ENCODE assay signal across 22 cellular contexts in the genomic region with DNA sequence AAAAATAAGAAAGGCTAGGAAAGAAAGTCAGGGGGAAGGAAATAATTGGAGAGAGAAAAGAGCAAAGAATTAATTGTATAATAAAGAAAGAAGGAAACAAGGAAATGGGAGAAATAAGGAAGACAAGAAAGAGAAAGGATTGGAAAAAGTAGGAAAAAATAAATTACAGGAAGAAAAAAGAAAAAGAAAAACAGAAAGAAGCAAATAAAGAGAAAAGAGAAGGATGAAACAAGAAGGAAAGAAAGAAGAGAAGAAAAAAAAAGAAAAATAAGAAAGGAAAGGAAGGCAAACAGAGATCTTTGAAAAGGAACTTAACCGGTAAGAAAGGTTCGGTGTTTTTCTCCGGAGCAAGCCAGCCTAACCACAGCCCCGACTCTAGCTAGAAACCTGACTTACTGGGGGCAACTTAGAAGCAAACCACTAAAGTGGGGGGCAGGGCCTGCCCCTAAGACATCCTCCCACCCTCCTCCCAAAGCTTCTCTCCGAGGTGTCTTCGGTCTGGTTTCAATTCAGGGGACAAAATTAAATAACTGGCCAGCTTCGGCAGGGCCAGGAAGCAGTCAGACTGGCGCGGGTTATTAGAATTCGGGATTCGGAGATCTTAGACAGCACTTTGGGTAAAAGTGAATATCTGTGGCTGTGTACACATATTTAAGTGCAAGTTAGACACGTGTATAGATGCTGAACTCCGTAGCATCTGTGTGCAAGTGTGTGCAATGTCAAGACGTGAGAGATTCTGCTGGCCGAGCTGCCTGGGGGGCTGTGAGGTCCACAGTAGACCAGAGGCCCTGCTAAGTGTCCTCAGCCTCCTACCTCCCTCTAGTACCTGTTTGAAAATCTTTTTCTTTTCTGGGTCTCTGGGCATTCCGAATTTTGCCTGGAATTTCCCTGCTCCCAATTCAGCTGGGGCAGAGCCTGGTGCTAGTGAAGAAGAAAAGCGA. TPM values are rescaled to one million over a fixed set of nuclear protein-coding genes. Genes with fewer than 3 reads are reported as not detected.
DNase-seq lines count a peak whose midpoint lies in the region; ATAC-seq, FAIRE-seq and TF ChIP-seq lines count a peak whose summit lies in the region.
"Had no signal": no experiment of that assay in that cellular context is flagged by ENCODE, and none has a peak within 500 bp of the region (broad histone marks: within the 10 kb centered on the region; RNA-seq: fewer than 3 reads in every experiment).

No MANE protein-coding gene starts in this region.

- no peaks in the 10 kb centered on the region for H3K79me2 ChIP-seq in astrocyte (ENCODE audit: insufficient read depth, low read length)

- no peaks in the 10 kb centered on the region for H3K9me3 ChIP-seq in astrocyte (ENCODE audit: insufficient read depth, low read depth, low read length)
- no peaks in the 10 kb centered on the region for H3K9me3 ChIP-seq in CD8-positive, alpha-beta memory T cell (ENCODE audit: low read length)
- H3K9me3 ChIP-seq: adrenal gland, SJCRH30 had no signal

- FAIRE-seq in astrocyte (lab: Jason Lieb, UNC), result no peak
- FAIRE-seq: frontal cortex had no signal

- H3K36me3 Mint-ChIP-seq in astrocyte (ENCODE audit: low read depth, unreplicated experiment) (no peaks in the 10 kb centered on the region), naive B cell (peaks cover 0 to 28% of the 10 kb centered on the region in 2 donors)
- no peaks in the 10 kb centered on the region for H3K36me3 Mint-ChIP-seq in CD8-positive, alpha-beta memory T cell

- H3K4me3 Mint-ChIP-seq in astrocyte (ENCODE audit: unreplicated experiment), result no peak overlapping the region
- H3K4me3 Mint-ChIP-seq in naive B cell, result peak overlapping the region in 3 of 8 donors; percentile 34 to 68 (median 65)
- H3K4me3 Mint-ChIP-seq in CD8-positive, alpha-beta memory T cell, result peak overlapping the region in 1 of 7 donors; percentile 48

- H3K27me3 Mint-ChIP-seq in astrocyte (ENCODE audit: low read depth, unreplicated experiment) (peaks cover 87% of the 10 kb centered on the region), naive B cell (peaks cover 72 to 94% (median 80%) of the 10 kb centered on the region in 3 donors)
- peaks cover 89 to 95% of the 10 kb centered on the region in 2 donors for H3K27me3 Mint-ChIP-seq in CD8-positive, alpha-beta memory T cell

- no peaks in the 10 kb centered on the region for H4K20me1 ChIP-seq in astrocyte (ENCODE audit: insufficient read depth, low read length)

- H3K27me3 ChIP-seq in astrocyte (ENCODE audit: insufficient read depth, low read length), result peaks cover 90% of the 10 kb centered on the region
- peaks cover 88% of the 10 kb centered on the region for H3K27me3 ChIP-seq in CD8-positive, alpha-beta memory T cell (ENCODE audit: insufficient read depth, low read length, poor library complexity, severe bottlenecking)

- no peak overlapping the region for H3K4me2 ChIP-seq in astrocyte (ENCODE audit: low read length)

- POLR2A ChIA-PET in AG04449 (lab: Yijun Ruan, JAX), result interaction anchor here (0.9 to 1.5 kb wide), 6 partner anchors 9 to 221 kb away, joined by 4 to 11 read pairs (median 5); no protein-coding TSS in a partner anchor
- POLR2A ChIA-PET in CD8-positive, alpha-beta memory T cell (lab: Charles Lee), result interaction anchor here (1.2 kb wide), 1 partner anchor 9 kb away, joined by 3 read pairs; no protein-coding TSS in a partner anchor

- DNase-seq in AG04449 (ENCODE audit: low read depth, low spot score), result no peak
- peak; percentile 27 for DNase-seq in ELR (ENCODE audit: low read depth)
- DNase-seq in astrocyte (ENCODE audit: low read depth), result no peak
- no peak for DNase-seq in naive B cell
- DNase-seq in superior temporal gyrus (ENCODE audit: extremely low spot score), result no peak
- DNase-seq in CD8-positive, alpha-beta memory T cell, result no peak
- DNase-seq: activated effector memory CD4-positive, alpha-beta T cell treated with anti-CD3 and anti-CD28 coated beads, Interleukin-2, amount 50 U/mL, for 16 hours; adrenal gland; COR-L47; dorsolateral prefrontal cortex; left cardiac atrium; midbrain; NCI-H1436 treated with DMSO at 0.1 percent for 48 hours; NCI-H2171; NCI-H526 treated with DMSO at 0.1 percent for 48 hours; OCI-M1; SJCRH30 had no signal

- TF ChIP-seq CTCF in AG04449 (IDR thresholded peaks at IDR 0.05; ENCODE audit: insufficient read depth, low read length, missing control alignments) (no peak), astrocyte (IDR thresholded peaks at IDR 0.05; ENCODE audit: insufficient read depth, low read depth, low read length) (no peak)

- no peaks in the 10 kb centered on the region for H3K36me3 ChIP-seq in astrocyte (ENCODE audit: insufficient read depth, low read length)
- no peaks in the 10 kb centered on the region for H3K36me3 ChIP-seq in CD8-positive, alpha-beta memory T cell (ENCODE audit: insufficient read depth, low read length)
- H3K36me3 ChIP-seq: adrenal gland, cardiac muscle cell, SJCRH30 had no signal

- ATAC-seq in naive B cell (ENCODE audit: low read depth in 2 of 2) (no peak), HG02970 (IDR thresholded peaks at IDR 0.05; ENCODE audit: low FRiP score, unreplicated experiment) (no peak), HG03342 (IDR thresholded peaks at IDR 0.05; ENCODE audit: unreplicated experiment) (no peak)
- ATAC-seq: left cardiac atrium had no signal

- H2AFZ ChIP-seq in astrocyte (ENCODE audit: low read depth, low read length), result no peak overlapping the region

- peaks cover 11% of the 10 kb centered on the region for H3K9me3 Mint-ChIP-seq in astrocyte (ENCODE audit: unreplicated experiment)
- peaks cover 0 to 29% (median 10%) of the 10 kb centered on the region in 7 donors for H3K9me3 Mint-ChIP-seq in naive B cell
- peaks cover 0 to 16% (median 2%) of the 10 kb centered on the region in 5 donors for H3K9me3 Mint-ChIP-seq in CD8-positive, alpha-beta memory T cell

- H3K4me1 ChIP-seq in astrocyte (ENCODE audit: insufficient read depth, low read length), result no peaks in the 10 kb centered on the region
- peaks cover 10% of the 10 kb centered on the region for H3K4me1 ChIP-seq in CD8-positive, alpha-beta memory T cell (ENCODE audit: insufficient read depth, low read length)

- H3K4me3 ChIP-seq in AG04449 (ENCODE audit: low read depth, low read length) (peak overlapping the region; percentile 62), astrocyte (ENCODE audit: insufficient read depth, low read depth, low read length) (no peak overlapping the region)
- H3K4me3 ChIP-seq in CD8-positive, alpha-beta memory T cell (ENCODE audit: low read length), result no peak overlapping the region
- H3K4me3 ChIP-seq: adrenal gland, cardiac muscle cell, dorsolateral prefrontal cortex, SJCRH30 had no signal

- H3K27ac Mint-ChIP-seq in astrocyte (ENCODE audit: unreplicated experiment) (peak overlapping the region; percentile 43), naive B cell (peak overlapping the region in 4 of 6 donors; percentile 10 to 94 (median 44))
- peak overlapping the region in 2 of 8 donors; percentile 16 to 38 for H3K27ac Mint-ChIP-seq in CD8-positive, alpha-beta memory T cell

- no peak overlapping the region for H3K9ac ChIP-seq in astrocyte (ENCODE audit: low read length)

- H3K4me1 Mint-ChIP-seq in astrocyte (ENCODE audit: low read depth, unreplicated experiment) (no peaks in the 10 kb centered on the region), naive B cell (peaks cover 13 to 25% (median 24%) of the 10 kb centered on the region in 3 donors)
- peaks cover 20 to 33% (median 23%) of the 10 kb centered on the region in 3 donors for H3K4me1 Mint-ChIP-seq in CD8-positive, alpha-beta memory T cell

- no peak overlapping the region for H3K27ac ChIP-seq in astrocyte (ENCODE audit: low read depth, low read length)
- H3K27ac ChIP-seq in CD8-positive, alpha-beta memory T cell (ENCODE audit: low read depth, low read length), result no peak overlapping the region
- H3K27ac ChIP-seq: adrenal gland, cardiac muscle cell, dorsolateral prefrontal cortex, SJCRH30 had no signal

- CTCF ChIA-PET in AG04449 (lab: Yijun Ruan, JAX), result interaction anchor here (0.6 to 3.6 kb wide), 15 partner anchors 9 to 238 kb away, joined by 3 to 23 read pairs (median 6); partner anchors contain the start of gene HOXC9
- CTCF ChIA-PET in CD8-positive, alpha-beta memory T cell (lab: Charles Lee), result interaction anchor here (1.5 kb wide), 1 partner anchor 25 kb away, joined by 3 read pairs; no protein-coding TSS in a partner anchor

RNA-seq across cellular contexts. Expression of gene HOXC10, which starts 4.2 kb away (rescaled TPM):
- not detected in 2 replicates for total RNA-seq in astrocyte
- polyA plus RNA-seq in naive B cell (ENCODE audit: low read depth in 6 of 6), result not detected
- not detected for total RNA-seq in CD8-positive, alpha-beta memory T cell
- polyA plus RNA-seq in CD8-positive, alpha-beta memory T cell, result not detected
- total RNA-seq: cardiac muscle cell, frontal cortex, left cardiac atrium had no signal
- polyA plus RNA-seq: cardiac muscle cell had no signal

RNA-seq across cellular contexts. Expression of gene HOTAIR, which starts 6.0 kb away (rescaled TPM):
- not detected in 2 replicates for total RNA-seq in astrocyte
- polyA plus RNA-seq in naive B cell (ENCODE audit: low read depth in 6 of 6), result not detected
- total RNA-seq in CD8-positive, alpha-beta memory T cell, result not detected
- polyA plus RNA-seq in CD8-positive, alpha-beta memory T cell, result not detected
- total RNA-seq: adrenal gland, cardiac muscle cell, dorsolateral prefrontal cortex, frontal cortex, left cardiac atrium had no signal
- polyA plus RNA-seq: adrenal gland, cardiac muscle cell had no signal

RNA-seq across cellular contexts. Expression of gene HOXC11, which starts 7.8 kb away (rescaled TPM):
- not detected in 2 replicates for total RNA-seq in astrocyte
- polyA plus RNA-seq in naive B cell (ENCODE audit: low read depth in 6 of 6), result not detected
- total RNA-seq in CD8-positive, alpha-beta memory T cell, result not detected
- not detected for polyA plus RNA-seq in CD8-positive, alpha-beta memory T cell
- total RNA-seq: adrenal gland, cardiac muscle cell, dorsolateral prefrontal cortex, frontal cortex, HT1080, left cardiac atrium had no signal
- polyA plus RNA-seq: adrenal gland, cardiac muscle cell had no signal

RNA-seq across cellular contexts. Expression of gene HOXC9, which starts 19.2 kb away (rescaled TPM):
- not detected in 2 replicates for total RNA-seq in astrocyte
- polyA plus RNA-seq in naive B cell (ENCODE audit: low read depth in 6 of 6), result not detected
- not detected for total RNA-seq in CD8-positive, alpha-beta memory T cell
- not detected for polyA plus RNA-seq in CD8-positive, alpha-beta memory T cell
- total RNA-seq: cardiac muscle cell, dorsolateral prefrontal cortex, frontal cortex, left cardiac atrium had no signal
- polyA plus RNA-seq: cardiac muscle cell had no signal

RNA-seq across cellular contexts. Expression of gene HOXC12, which starts 26.0 kb away (rescaled TPM):
- not detected in 2 replicates for total RNA-seq in astrocyte
- polyA plus RNA-seq in naive B cell (ENCODE audit: low read depth in 6 of 6), result not detected
- total RNA-seq in CD8-positive, alpha-beta memory T cell, result not detected
- polyA plus RNA-seq in CD8-positive, alpha-beta memory T cell, result not detected
- total RNA-seq: adrenal gland, cardiac muscle cell, dorsolateral prefrontal cortex, frontal cortex, HT1080, left cardiac atrium, SJCRH30 had no signal
- polyA plus RNA-seq: adrenal gland, cardiac muscle cell had no signal
